In genomic region chr14:90820958-90821357, GRCh38 we compare ENCODE assay signal across 8 cellular contexts. TPM values are rescaled to one million over a fixed set of nuclear protein-coding genes. Genes with fewer than 3 reads are reported as not detected.
DNase-seq lines count a peak whose midpoint lies in the region; ATAC-seq and TF ChIP-seq lines count a peak whose summit lies in the region.

No MANE protein-coding gene starts in this region.

- no peak for TF ChIP-seq POLR2A in testis (IDR thresholded peaks at IDR 0.05)

- peak overlapping the region; percentile 92 for H3K14ac ChIP-seq in neuronal stem cell (ENCODE audit: low read length)

- no peak overlapping the region for H4K91ac ChIP-seq in neuronal stem cell (ENCODE audit: low read depth, low read length, poor library complexity)

- peak overlapping the region; percentile 18 for H2BK12ac ChIP-seq in neuronal stem cell (ENCODE audit: low read length)

- H3K79me1 ChIP-seq in neuronal stem cell (ENCODE audit: low read depth, low read length), result no peaks in the 10 kb centered on the region

- H3K27ac ChIP-seq in CD8-positive, alpha-beta memory T cell (ENCODE audit: low read depth, low read length), result no peak overlapping the region
- H3K27ac ChIP-seq in neuronal stem cell (replicated peaks; ENCODE audit: low read length) (no peak overlapping the region), testis (no peak overlapping the region), left ventricle myocardium inferior (replicated peaks) (no peak overlapping the region)

- peak overlapping the region in 7 of 8 donors; percentile 30 to 70 (median 52) for H3K27ac Mint-ChIP-seq in CD8-positive, alpha-beta memory T cell
- no peak overlapping the region for H3K27ac Mint-ChIP-seq in activated T-helper 2 cell treated with anti-CD3 and anti-CD28 coated beads, Interferon-gamma antibody, Interleukin-2, Interleukin-4, amounts not matched to agents 10 μg/mL and 5 μg/mL and 100 μg/mL, durations not matched to agents 14 hours and 24 hours and 36 hours

- no CpG with 5 or more reads among the region's 11 CpGs for WGBS in neuronal stem cell (ENCODE audit: extremely low coverage in 2 of 2, insufficient read length in 2 of 2, insufficient replicate concordance in 1 of 2), 2 donors
- 62 to 86% methylated on average over 9 to 11 of the region's 11 CpGs for WGBS in testis, 2 donors

- peak overlapping the region; percentile 39 for H3K23ac ChIP-seq in neuronal stem cell (ENCODE audit: low read depth, low read length, poor library complexity)

- no peaks in the 10 kb centered on the region for H3K36me3 ChIP-seq in CD8-positive, alpha-beta memory T cell (ENCODE audit: insufficient read depth, low read length)
- no peaks in the 10 kb centered on the region for H3K36me3 ChIP-seq in neuronal stem cell (replicated peaks in 1 of 2; ENCODE audit: control insufficient read depth in 2 of 2, insufficient read depth in 2 of 2, low read length in 2 of 2)
- H3K36me3 ChIP-seq in testis (ENCODE audit: low read depth, missing control alignments), result no peaks in the 10 kb centered on the region
- H3K36me3 ChIP-seq in left ventricle myocardium inferior, result no peaks in the 10 kb centered on the region

- peak; percentile 21 to 77 (median 54) for DNase-seq in CD8-positive, alpha-beta memory T cell
- DNase-seq in NCI-H446 treated with DMSO at 0.1 percent for 48 hours (lab: John Stamatoyannopoulos, UW), result peak; percentile 19
- DNase-seq in activated T-helper 2 cell treated with anti-CD3 and anti-CD28 coated beads, Interferon-gamma antibody, Interleukin-2, Interleukin-4, amounts not matched to agents 10 μg/mL and 5 μg/mL and 100 μg/mL, durations not matched to agents 14 hours and 24 hours and 36 hours (ENCODE audit: low spot score), result peak; percentile 58
- no peak for DNase-seq in neuronal stem cell (ENCODE audit: low spot score)
- DNase-seq in testis, result no peak
- no peak for DNase-seq in mucosa of gallbladder (ENCODE audit: low spot score)
- no peak for DNase-seq in left ventricle myocardium inferior

- ATAC-seq in GM21619 (IDR thresholded peaks at IDR 0.05; ENCODE audit: unreplicated experiment), result peak; percentile 72

- no peaks in the 10 kb centered on the region for H3K9me3 ChIP-seq in CD8-positive, alpha-beta memory T cell (ENCODE audit: low read length)
- H3K9me3 ChIP-seq in neuronal stem cell (replicated peaks in 1 of 2; ENCODE audit: control insufficient read depth in 2 of 2, insufficient read depth in 1 of 2, low read depth in 1 of 2, low read length in 2 of 2) (peaks cover 5 to 11% of the 10 kb centered on the region in 2 donors), testis (no peaks in the 10 kb centered on the region), left ventricle myocardium inferior (replicated peaks) (peaks cover 23% of the 10 kb centered on the region)

- CTCF ChIA-PET in CD8-positive, alpha-beta memory T cell (lab: Charles Lee), result no interaction called here

- no peak overlapping the region for H2BK15ac ChIP-seq in neuronal stem cell (ENCODE audit: low read length)

- H2BK5ac ChIP-seq in neuronal stem cell (ENCODE audit: low read length), result no peak overlapping the region

- TF ChIP-seq CTCF in testis (IDR thresholded peaks at IDR 0.05) (no peak), left ventricle myocardium inferior (IDR thresholded peaks at IDR 0.05; ENCODE audit: borderline replicate concordance) (no peak)

- peak overlapping the region; percentile 59 for H2AK5ac ChIP-seq in neuronal stem cell (ENCODE audit: low read depth, low read length)

- H3K4ac ChIP-seq in neuronal stem cell (ENCODE audit: low read length), result no peak overlapping the region

- peaks cover 12 to 15% (median 15%) of the 10 kb centered on the region in 3 donors for H3K4me1 Mint-ChIP-seq in CD8-positive, alpha-beta memory T cell
- peaks cover 8% of the 10 kb centered on the region for H3K4me1 Mint-ChIP-seq in activated T-helper 2 cell treated with anti-CD3 and anti-CD28 coated beads, Interferon-gamma antibody, Interleukin-2, Interleukin-4, amounts not matched to agents 10 μg/mL and 5 μg/mL and 100 μg/mL, durations not matched to agents 14 hours and 24 hours and 36 hours (ENCODE audit: low read depth)

- peak overlapping the region; percentile 78 for H2BK120ac ChIP-seq in neuronal stem cell (ENCODE audit: low read depth, low read length)

- no peaks in the 10 kb centered on the region for H3K27me3 ChIP-seq in CD8-positive, alpha-beta memory T cell (ENCODE audit: insufficient read depth, low read length, poor library complexity, severe bottlenecking)
- H3K27me3 ChIP-seq in neuronal stem cell (ENCODE audit: control insufficient read depth in 3 of 3, insufficient read depth in 3 of 3, low read depth in 1 of 3, low read length in 3 of 3) (peaks cover 0 to 17% (median 0%) of the 10 kb centered on the region in 3 experiments), testis (no peaks in the 10 kb centered on the region), left ventricle myocardium inferior (ENCODE audit: low read depth) (no peaks in the 10 kb centered on the region)

- H3K27me3 Mint-ChIP-seq in CD8-positive, alpha-beta memory T cell, result peaks cover 0 to 3% of the 10 kb centered on the region in 2 donors
- H3K27me3 Mint-ChIP-seq in activated T-helper 2 cell treated with anti-CD3 and anti-CD28 coated beads, Interferon-gamma antibody, Interleukin-2, Interleukin-4, amounts not matched to agents 10 μg/mL and 5 μg/mL and 100 μg/mL, durations not matched to agents 14 hours and 24 hours and 36 hours (ENCODE audit: low read depth), result peaks cover 19% of the 10 kb centered on the region

- intact Hi-C loops in activated T-helper 2 cell treated with anti-CD3 and anti-CD28 coated beads, Interferon-gamma antibody, Interleukin-2, Interleukin-4, amounts not matched to agents 10 μg/mL and 5 μg/mL and 100 μg/mL, durations not matched to agents 14 hours and 24 hours and 36 hours (cut with micrococcal nuclease), result no loop called here
- intact Hi-C loops in testis (cut with DNase I; ENCODE audit: low total_unique reads), result no loop called here
- intact Hi-C loops in left ventricle myocardium inferior (cut with micrococcal nuclease), result no loop called here

- H3K36me3 Mint-ChIP-seq in CD8-positive, alpha-beta memory T cell, result no peaks in the 10 kb centered on the region
- peaks cover 3% of the 10 kb centered on the region for H3K36me3 Mint-ChIP-seq in activated T-helper 2 cell treated with anti-CD3 and anti-CD28 coated beads, Interferon-gamma antibody, Interleukin-2, Interleukin-4, amounts not matched to agents 10 μg/mL and 5 μg/mL and 100 μg/mL, durations not matched to agents 14 hours and 24 hours and 36 hours (ENCODE audit: low read depth)

- H2AFZ ChIP-seq in neuronal stem cell (ENCODE audit: low read length), result no peak overlapping the region

- peak overlapping the region in 1 of 7 donors; percentile 55 for H3K4me3 Mint-ChIP-seq in CD8-positive, alpha-beta memory T cell
- no peak overlapping the region for H3K4me3 Mint-ChIP-seq in activated T-helper 2 cell treated with anti-CD3 and anti-CD28 coated beads, Interferon-gamma antibody, Interleukin-2, Interleukin-4, amounts not matched to agents 10 μg/mL and 5 μg/mL and 100 μg/mL, durations not matched to agents 14 hours and 24 hours and 36 hours (ENCODE audit: low read depth)

- H3K9ac ChIP-seq in neuronal stem cell (ENCODE audit: low read depth, low read length, poor library complexity), result peak overlapping the region; percentile 68

- H3K4me3 ChIP-seq in CD8-positive, alpha-beta memory T cell (ENCODE audit: low read length), result no peak overlapping the region
- H3K4me3 ChIP-seq in neuronal stem cell (ENCODE audit: low read length in 2 of 2) (no peak overlapping the region), testis (no peak overlapping the region), left ventricle myocardium inferior (no peak overlapping the region)

- no peak overlapping the region for H3K4me2 ChIP-seq in neuronal stem cell (ENCODE audit: insufficient read depth, low read length, poor library complexity, severe bottlenecking)

- peak overlapping the region; percentile 88 for H3K18ac ChIP-seq in neuronal stem cell (ENCODE audit: low read length)

- POLR2A ChIA-PET in CD8-positive, alpha-beta memory T cell (lab: Charles Lee), result no interaction called here

- peaks cover 6 to 11% (median 9%) of the 10 kb centered on the region in 5 donors for H3K9me3 Mint-ChIP-seq in CD8-positive, alpha-beta memory T cell
- peaks cover 19% of the 10 kb centered on the region for H3K9me3 Mint-ChIP-seq in activated T-helper 2 cell treated with anti-CD3 and anti-CD28 coated beads, Interferon-gamma antibody, Interleukin-2, Interleukin-4, amounts not matched to agents 10 μg/mL and 5 μg/mL and 100 μg/mL, durations not matched to agents 14 hours and 24 hours and 36 hours

- peaks cover 10% of the 10 kb centered on the region for H3K4me1 ChIP-seq in CD8-positive, alpha-beta memory T cell (ENCODE audit: insufficient read depth, low read length)
- peaks cover 3% of the 10 kb centered on the region in 2 donors for H3K4me1 ChIP-seq in neuronal stem cell (ENCODE audit: control insufficient read depth in 2 of 2, insufficient read depth in 1 of 2, low read depth in 1 of 2, low read length in 2 of 2)
- H3K4me1 ChIP-seq in testis, result no peaks in the 10 kb centered on the region
- H3K4me1 ChIP-seq in left ventricle myocardium inferior, result peaks cover 4% of the 10 kb centered on the region

- H4K8ac ChIP-seq in neuronal stem cell (ENCODE audit: low read depth, low read length), result no peak overlapping the region

RNA-seq across cellular contexts. Expression of gene TTC7B, which starts 4.7 kb away (rescaled TPM):
- 1 to 10 TPM; 5.2 to 5.8 TPM for total RNA-seq in CD8-positive, alpha-beta memory T cell
- 1.7 TPM for polyA plus RNA-seq in CD8-positive, alpha-beta memory T cell
- 6.1 and 7.7 TPM in 2 replicates for total RNA-seq in activated T-helper 2 cell treated with anti-CD3 and anti-CD28 coated beads, Interferon-gamma antibody, Interleukin-2, Interleukin-4, amounts not matched to agents 10 μg/mL and 5 μg/mL and 100 μg/mL, durations not matched to agents 14 hours and 24 hours and 36 hours
- polyA plus RNA-seq in neuronal stem cell (2013, experiment 1 of 2), result 27.7 TPM
- polyA plus RNA-seq in neuronal stem cell (2013, experiment 2 of 2), result 26.3 TPM
- 10 to 100 TPM; 12.1 to 17.0 TPM for total RNA-seq in testis
- polyA plus RNA-seq in testis (ENCODE audit: insufficient read depth, low read depth, low replicate concordance), result 11.3 TPM
- 31.5 TPM for total RNA-seq in mucosa of gallbladder
- 55.5 TPM for total RNA-seq in left ventricle myocardium inferior

Comparison
In these comparisons a context has a peak if more than half of its experiments do, and no peak if none do; other contexts are left out.
1. DNase-seq: peak in CD8-positive, alpha-beta memory T cell (5 of 5), NCI-H446 treated with DMSO at 0.1 percent for 48 hours (single experiment) and activated T-helper 2 cell treated with anti-CD3 and anti-CD28 coated beads, Interferon-gamma antibody, Interleukin-2, Interleukin-4, amounts not matched to agents 10 μg/mL and 5 μg/mL and 100 μg/mL, durations not matched to agents 14 hours and 24 hours and 36 hours (single experiment); none in neuronal stem cell (single experiment), testis (single experiment), mucosa of gallbladder (single experiment) and left ventricle myocardium inferior (single experiment).